In genomic region chr17:81582341-81582740, GRCh38 we compare ENCODE assay signal across 1 cellular context.
TF ChIP-seq lines count a peak whose summit lies in the region.

No MANE protein-coding gene starts in this region.

TF ChIP-seq in SK-N-SH treated with all-trans-retinoic acid at 6 μM for 48 hours, 23 proteins besides CTCF, POLR2A, EP300 and RAD21 (continued from another document):
- no peak for TF ChIP-seq ZFP30 (CRISPR knock-in tag; IDR thresholded peaks at IDR 0.05)
- TF ChIP-seq CREB5 (CRISPR knock-in tag; IDR thresholded peaks at IDR 0.05; ENCODE audit: low read depth), result no peak
- TF ChIP-seq, protein P1, sequence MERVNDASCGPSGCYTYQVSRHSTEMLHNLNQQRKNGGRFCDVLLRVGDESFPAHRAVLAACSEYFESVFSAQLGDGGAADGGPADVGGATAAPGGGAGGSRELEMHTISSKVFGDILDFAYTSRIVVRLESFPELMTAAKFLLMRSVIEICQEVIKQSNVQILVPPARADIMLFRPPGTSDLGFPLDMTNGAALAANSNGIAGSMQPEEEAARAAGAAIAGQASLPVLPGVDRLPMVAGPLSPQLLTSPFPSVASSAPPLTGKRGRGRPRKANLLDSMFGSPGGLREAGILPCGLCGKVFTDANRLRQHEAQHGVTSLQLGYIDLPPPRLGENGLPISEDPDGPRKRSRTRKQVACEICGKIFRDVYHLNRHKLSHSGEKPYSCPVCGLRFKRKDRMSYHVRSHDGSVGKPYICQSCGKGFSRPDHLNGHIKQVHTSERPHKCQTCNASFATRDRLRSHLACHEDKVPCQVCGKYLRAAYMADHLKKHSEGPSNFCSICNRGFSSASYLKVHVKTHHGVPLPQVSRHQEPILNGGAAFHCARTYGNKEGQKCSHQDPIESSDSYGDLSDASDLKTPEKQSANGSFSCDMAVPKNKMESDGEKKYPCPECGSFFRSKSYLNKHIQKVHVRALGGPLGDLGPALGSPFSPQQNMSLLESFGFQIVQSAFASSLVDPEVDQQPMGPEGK (CRISPR knock-in tag; IDR thresholded peaks at IDR 0.05; ENCODE audit: borderline replicate concordance), result no peak
- TF ChIP-seq, protein P2, sequence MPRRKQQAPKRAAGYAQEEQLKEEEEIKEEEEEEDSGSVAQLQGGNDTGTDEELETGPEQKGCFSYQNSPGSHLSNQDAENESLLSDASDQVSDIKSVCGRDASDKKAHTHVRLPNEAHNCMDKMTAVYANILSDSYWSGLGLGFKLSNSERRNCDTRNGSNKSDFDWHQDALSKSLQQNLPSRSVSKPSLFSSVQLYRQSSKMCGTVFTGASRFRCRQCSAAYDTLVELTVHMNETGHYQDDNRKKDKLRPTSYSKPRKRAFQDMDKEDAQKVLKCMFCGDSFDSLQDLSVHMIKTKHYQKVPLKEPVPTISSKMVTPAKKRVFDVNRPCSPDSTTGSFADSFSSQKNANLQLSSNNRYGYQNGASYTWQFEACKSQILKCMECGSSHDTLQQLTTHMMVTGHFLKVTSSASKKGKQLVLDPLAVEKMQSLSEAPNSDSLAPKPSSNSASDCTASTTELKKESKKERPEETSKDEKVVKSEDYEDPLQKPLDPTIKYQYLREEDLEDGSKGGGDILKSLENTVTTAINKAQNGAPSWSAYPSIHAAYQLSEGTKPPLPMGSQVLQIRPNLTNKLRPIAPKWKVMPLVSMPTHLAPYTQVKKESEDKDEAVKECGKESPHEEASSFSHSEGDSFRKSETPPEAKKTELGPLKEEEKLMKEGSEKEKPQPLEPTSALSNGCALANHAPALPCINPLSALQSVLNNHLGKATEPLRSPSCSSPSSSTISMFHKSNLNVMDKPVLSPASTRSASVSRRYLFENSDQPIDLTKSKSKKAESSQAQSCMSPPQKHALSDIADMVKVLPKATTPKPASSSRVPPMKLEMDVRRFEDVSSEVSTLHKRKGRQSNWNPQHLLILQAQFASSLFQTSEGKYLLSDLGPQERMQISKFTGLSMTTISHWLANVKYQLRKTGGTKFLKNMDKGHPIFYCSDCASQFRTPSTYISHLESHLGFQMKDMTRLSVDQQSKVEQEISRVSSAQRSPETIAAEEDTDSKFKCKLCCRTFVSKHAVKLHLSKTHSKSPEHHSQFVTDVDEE (CRISPR knock-in tag; IDR thresholded peaks at IDR 0.05), result no peak
